In the genomic region with DNA sequence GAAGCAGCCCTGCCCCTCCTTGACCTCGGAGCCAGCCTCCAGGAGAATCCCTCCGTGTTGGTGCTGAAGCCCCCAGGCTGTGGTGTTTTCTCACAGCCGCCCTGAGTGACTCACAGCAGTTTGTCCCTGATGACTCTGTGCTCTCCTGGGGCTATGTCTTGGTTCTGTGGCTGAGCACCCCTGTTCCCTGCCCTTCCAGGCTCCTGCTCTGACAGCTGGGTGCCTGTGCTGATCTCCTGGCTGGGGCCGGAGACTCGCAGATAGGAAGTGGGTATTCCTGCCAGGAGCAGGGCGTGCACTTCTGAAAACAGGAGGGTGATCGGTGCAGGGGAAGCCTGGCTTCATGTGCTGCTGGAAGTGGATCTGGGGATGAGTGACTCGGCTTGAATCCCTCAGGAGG, we compare ENCODE assay signal across 19 cellular contexts. TPM values are rescaled to one million over a fixed set of nuclear protein-coding genes. Genes with fewer than 3 reads are reported as not detected.
DNase-seq lines count a peak whose midpoint lies in the region; ATAC-seq, FAIRE-seq and TF ChIP-seq lines count a peak whose summit lies in the region.
"Had no signal": no experiment of that assay in that cellular context is flagged by ENCODE, and none has a peak within 500 bp of the region (broad histone marks: within the 10 kb centered on the region; RNA-seq: fewer than 3 reads in every experiment).

No MANE protein-coding gene starts in this region.

- no peaks in the 10 kb centered on the region for H3K9me1 ChIP-seq in keratinocyte (ENCODE audit: control insufficient read depth, extremely low read depth, insufficient read depth, low read length)

- H3K27me3 ChIP-seq in BLaER1 treated with 17β-estradiol and CSF1 and Interleukin-3, amounts not matched to agents 10 nM and 100 nM = peaks cover 0 to 6% (median 0%) of the 10 kb centered on the region in 11 experiments; a peak in 1 of 22 replicates
- peaks cover 26% of the 10 kb centered on the region for H3K27me3 ChIP-seq in keratinocyte (ENCODE audit: control insufficient read depth, extremely low read depth, insufficient read depth, low read length)
- H3K27me3 ChIP-seq: right lobe of liver had no signal

- DNase-seq in HFFc6 (peak; percentile 34), amniotic stem cell (lab: John Stamatoyannopoulos, UW) (peak; percentile 22), keratinocyte (ENCODE audit: low read depth, low spot score) (peak; percentile 7), midbrain (lab: John Stamatoyannopoulos, UW) (no peak)
- DNase-seq in effector CD4-positive, alpha-beta T cell = no peak
- DNase-seq: activated effector memory CD4-positive, alpha-beta T cell treated with anti-CD3 and anti-CD28 coated beads, Interleukin-2, amount 50 U/mL, for 16 hours; body of pancreas; left lung; NCI-H1694; NCI-H526; nephron progenitor cell; stimulated activated naive CD4-positive, alpha-beta T cell had no signal

- H3K9me3 ChIP-seq in BLaER1 treated with 17β-estradiol and CSF1 and Interleukin-3, amounts not matched to agents 10 nM and 100 nM (replicated peaks in 1 of 11) = peaks cover 15 to 25% (median 18%) of the 10 kb centered on the region in 11 experiments; a peak in 21 of 22 replicates
- no peaks in the 10 kb centered on the region for H3K9me3 ChIP-seq in keratinocyte (ENCODE audit: control insufficient read depth, low read depth, low read length)
- H3K9me3 ChIP-seq: body of pancreas, left lung, right lobe of liver had no signal

- H3K9me3 Mint-ChIP-seq in HFFc6 = peaks cover 6% of the 10 kb centered on the region

- peak overlapping the region in 1 of 11 experiments; percentile 45; a peak in 3 of 22 replicates for H3K9ac ChIP-seq in BLaER1 treated with 17β-estradiol and CSF1 and Interleukin-3, amounts not matched to agents 10 nM and 100 nM
- no peak overlapping the region for H3K9ac ChIP-seq in keratinocyte (ENCODE audit: control insufficient read depth, extremely low read depth, insufficient read depth, low read length)
- H3K9ac ChIP-seq: KMS-11 had no signal

- no peaks in the 10 kb centered on the region for H3K36me3 ChIP-seq in BLaER1 treated with 17β-estradiol and CSF1 and Interleukin-3, amounts not matched to agents 10 nM and 100 nM
- no peaks in the 10 kb centered on the region for H3K36me3 ChIP-seq in keratinocyte (ENCODE audit: control insufficient read depth in 2 of 2, extremely low read depth in 1 of 2, insufficient read depth in 2 of 2, low read length in 2 of 2)
- H3K36me3 ChIP-seq: left lung, right lobe of liver had no signal

- H3K4me1 ChIP-seq in BLaER1 treated with 17β-estradiol and CSF1 and Interleukin-3, amounts not matched to agents 10 nM and 100 nM = peaks cover 8 to 43% (median 35%) of the 10 kb centered on the region in 10 experiments; a peak in 19 of 20 replicates
- peaks cover 8% of the 10 kb centered on the region for H3K4me1 ChIP-seq in keratinocyte (ENCODE audit: control insufficient read depth, extremely low read depth, insufficient read depth, low read length)
- H3K4me1 ChIP-seq: left lung had no signal

- peak overlapping the region; percentile 5 to 60 (median 51); a peak in 21 of 22 replicates for H3K4me2 ChIP-seq in BLaER1 treated with 17β-estradiol and CSF1 and Interleukin-3, amounts not matched to agents 10 nM and 100 nM
- peak overlapping the region; percentile 18 for H3K4me2 ChIP-seq in keratinocyte (ENCODE audit: control insufficient read depth, extremely low read depth, insufficient read depth, low read depth, low read length)
- H3K4me2 ChIP-seq: KMS-11 had no signal

- no peak overlapping the region for H3K27ac Mint-ChIP-seq in HFFc6
- H3K27ac Mint-ChIP-seq: nephron progenitor cell had no signal

- H2AFZ ChIP-seq in keratinocyte (ENCODE audit: control insufficient read depth, low read length) = no peak overlapping the region

- peaks cover 21% of the 10 kb centered on the region for H3K4me1 Mint-ChIP-seq in HFFc6 (ENCODE audit: low read depth)

- H3K4me3 ChIP-seq in BLaER1 treated with 17β-estradiol and CSF1 and Interleukin-3, amounts not matched to agents 10 nM and 100 nM = no peak overlapping the region
- no peak overlapping the region for H3K4me3 ChIP-seq in keratinocyte (ENCODE audit: control insufficient read depth in 2 of 3, extremely low read depth in 1 of 3, insufficient read depth in 2 of 3, low read depth in 1 of 3, low read length in 3 of 3)
- H3K4me3 ChIP-seq: body of pancreas, left lung, right lobe of liver had no signal

- peaks cover 4% of the 10 kb centered on the region; the same call in 1 of the 2 replicates for H3K36me3 Mint-ChIP-seq in HFFc6 (ENCODE audit: low read depth)

- H3K27me3 Mint-ChIP-seq in HFFc6 (ENCODE audit: insufficient read depth) = peaks cover 36% of the 10 kb centered on the region

- dilution Hi-C loops in keratinocyte (cut with MboI; ENCODE audit: extremely low pct_ligation_motif_present, low sequenced_read_pairs) = no loop called here

- TF ChIP-seq CTCF in HFFc6 (IDR thresholded peaks at IDR 0.05) (no peak), keratinocyte (optimal IDR thresholded peaks at IDR 0.05 in 1 of 3, IDR thresholded peaks at IDR 0.05 in 1 of 3, conservative IDR thresholded peaks at IDR 0.05 in 1 of 3; ENCODE audit: extremely low read depth in 1 of 3, insufficient read depth in 2 of 3, low read length in 3 of 3) (no peak)

- no peak for ATAC-seq in HG02678 (IDR thresholded peaks at IDR 0.05; ENCODE audit: unreplicated experiment)
- no peak for ATAC-seq in HG03342 (IDR thresholded peaks at IDR 0.05; ENCODE audit: unreplicated experiment)
- ATAC-seq: body of pancreas, left lung, right lobe of liver had no signal

- H3K79me2 ChIP-seq in keratinocyte (ENCODE audit: control insufficient read depth, insufficient read depth, low read length) = no peaks in the 10 kb centered on the region

- FAIRE-seq in keratinocyte (lab: Jason Lieb, UNC) = peak; percentile 13
- FAIRE-seq: GM19239 had no signal

- H3K4me3 Mint-ChIP-seq in HFFc6 = no peak overlapping the region
- H3K4me3 Mint-ChIP-seq: nephron progenitor cell had no signal

- H3K27ac ChIP-seq in BLaER1 treated with 17β-estradiol and CSF1 and Interleukin-3, amounts not matched to agents 10 nM and 100 nM = peak overlapping the region in 1 of 11 experiments; percentile 8; a peak in 1 of 22 replicates
- no peak overlapping the region for H3K27ac ChIP-seq in keratinocyte (ENCODE audit: control insufficient read depth, insufficient read depth, low read length)
- H3K27ac ChIP-seq: body of pancreas, C4-2B, KMS-11, left lung, right lobe of liver had no signal

- peaks cover 0 to 5% (median 0%) of the 10 kb centered on the region in 11 experiments; a peak in 2 of 22 replicates for H4K20me1 ChIP-seq in BLaER1 treated with 17β-estradiol and CSF1 and Interleukin-3, amounts not matched to agents 10 nM and 100 nM
- no peaks in the 10 kb centered on the region for H4K20me1 ChIP-seq in keratinocyte (ENCODE audit: control insufficient read depth, extremely low read depth, insufficient read depth, low read length)

RNA-seq across cellular contexts. Expression of a gene that starts 34.5 kb away (rescaled TPM):
- total RNA-seq in HFFc6 (2021; fragmentation: NEBNext Ultra II Directional; extraction: Animal tissue kit (Norgen Biotek cat#: 25700)) = 100 to 1,000 TPM in 1 of 6 experiments, 10 to 100 TPM in 5; 78.2 to 112 (median 80.3) TPM
- polyA plus RNA-seq in keratinocyte = 8.8 to 18.7 TPM (median 9.6 TPM) in 3 replicates
- polyA plus RNA-seq in keratinocyte (2011; ENCODE audit: low read depth) = 18.2 TPM
- polyA plus RNA-seq in keratinocyte (2011; cell fraction: cytosol; rRNA removed) = 5.5 and 7.4 TPM in 2 replicates
- polyA plus RNA-seq in keratinocyte (2011; cell fraction: nucleus; rRNA removed) = 43.9 and 45.4 TPM in 2 replicates
- 10.7 and 16.1 TPM in 2 replicates for polyA plus RNA-seq in keratinocyte (2012; ENCODE audit: low replicate concordance)
- 6.3 to 13.2 TPM (median 6.7 TPM) in 3 replicates for polyA minus RNA-seq in keratinocyte
- polyA minus RNA-seq in keratinocyte (2011; cell fraction: cytosol; rRNA and poly(A)+ RNA removed) = 4.4 TPM
- 12.2 and 14.1 TPM in 2 replicates for polyA minus RNA-seq in keratinocyte (2011; cell fraction: nucleus; rRNA and poly(A)+ RNA removed)

Comparison
In these comparisons a context has a peak if more than half of its experiments do, and no peak if none do; other contexts are left out.
1. DNase-seq: peak in HFFc6 (single experiment), amniotic stem cell (single experiment) and keratinocyte (single experiment); none in midbrain (single experiment) and effector CD4-positive, alpha-beta T cell (single experiment).